In the genomic region with DNA sequence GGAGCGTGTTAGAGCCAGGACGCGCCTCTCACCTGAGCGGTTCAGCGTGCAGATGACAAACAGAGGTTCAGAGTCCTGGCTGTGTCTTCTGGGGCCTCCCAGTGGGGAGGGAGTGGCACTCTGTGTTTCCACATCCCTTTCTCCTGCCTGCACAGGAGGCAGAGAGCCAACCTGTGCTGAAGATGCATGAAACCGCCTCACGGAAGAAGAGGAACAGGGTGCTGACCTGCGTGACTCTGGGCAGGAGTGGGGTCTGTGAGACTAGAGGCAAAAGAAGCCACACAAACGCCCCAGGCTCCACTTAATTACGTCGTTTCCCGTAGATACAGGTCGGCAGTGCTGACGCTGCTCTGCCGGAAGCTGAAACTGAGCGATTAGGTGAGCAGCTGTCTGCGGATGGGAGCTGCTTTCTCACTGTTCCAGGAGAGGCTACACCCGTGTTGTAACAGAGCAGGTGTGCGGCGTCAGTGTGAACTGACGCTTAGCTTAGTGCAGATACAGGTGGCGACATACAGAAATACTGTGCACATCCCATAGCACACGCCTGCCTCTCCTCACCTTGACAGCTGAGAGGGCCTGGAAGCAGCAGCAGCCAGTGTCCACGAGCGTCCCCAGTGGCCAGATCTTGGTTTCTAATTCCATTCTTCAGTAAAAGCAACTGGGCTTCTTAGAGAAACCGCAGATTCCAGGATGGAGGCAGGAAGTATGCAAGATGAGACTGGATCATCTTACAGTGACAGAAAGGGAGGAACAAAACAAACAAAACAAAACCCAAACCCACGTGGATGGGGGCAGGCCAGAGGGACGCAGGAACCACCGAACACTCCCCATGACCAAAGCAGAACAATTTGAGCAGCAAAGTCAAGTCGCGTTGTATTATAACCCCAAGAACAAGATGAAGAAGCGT, we compare ENCODE assay signal across 9 cellular contexts. TPM values are rescaled to one million over a fixed set of nuclear protein-coding genes. Genes with fewer than 3 reads are reported as not detected.
DNase-seq lines count a peak whose midpoint lies in the region; ATAC-seq and TF ChIP-seq lines count a peak whose summit lies in the region.
"Had no signal": no experiment of that assay in that cellular context is flagged by ENCODE, and none has a peak within 500 bp of the region (broad histone marks: within the 10 kb centered on the region; RNA-seq: fewer than 3 reads in every experiment).

No MANE protein-coding gene starts in this region.

- H3K4me3 Mint-ChIP-seq in activated CD4-positive, alpha-beta T cell treated with anti-CD3 and anti-CD28 coated beads, Interleukin-2, amount 10 ng/mL, durations not matched to agents 24 days and 14 days: no peak overlapping the region
- H3K4me3 Mint-ChIP-seq: IgD-negative memory B cell had no signal

- intact Hi-C loops in psoas muscle (cut with DNase I): no loop called here
- intact Hi-C loops in activated CD4-positive, alpha-beta T cell treated with anti-CD3 and anti-CD28 coated beads, Interleukin-2, amount 10 ng/mL, durations not matched to agents 24 days and 14 days (cut with micrococcal nuclease): no loop called here

- H3K36me3 ChIP-seq in psoas muscle (ENCODE audit: insufficient read depth in 1 of 2, low read depth in 1 of 2): no peaks in the 10 kb centered on the region

- peaks cover 25% of the 10 kb centered on the region for H3K27me3 Mint-ChIP-seq in activated CD4-positive, alpha-beta T cell treated with anti-CD3 and anti-CD28 coated beads, Interleukin-2, amount 10 ng/mL, durations not matched to agents 24 days and 14 days

- 38 to 48% (median 40%) methylated on average over 32 of the region's 32 CpGs for WGBS in psoas muscle, 3 donors

- no peaks in the 10 kb centered on the region for H3K4me1 ChIP-seq in psoas muscle

- H3K4me3 ChIP-seq in LNCaP clone FGC (ENCODE audit: low read depth, low read length) (no peak overlapping the region), psoas muscle (no peak overlapping the region)

- no peaks in the 10 kb centered on the region for H3K9me3 Mint-ChIP-seq in activated CD4-positive, alpha-beta T cell treated with anti-CD3 and anti-CD28 coated beads, Interleukin-2, amount 10 ng/mL, durations not matched to agents 24 days and 14 days

- H3K27ac Mint-ChIP-seq in activated CD4-positive, alpha-beta T cell treated with anti-CD3 and anti-CD28 coated beads, Interleukin-2, amount 10 ng/mL, durations not matched to agents 24 days and 14 days: no peak overlapping the region
- H3K27ac Mint-ChIP-seq: IgD-negative memory B cell had no signal

- H3K36me3 Mint-ChIP-seq in activated CD4-positive, alpha-beta T cell treated with anti-CD3 and anti-CD28 coated beads, Interleukin-2, amount 10 ng/mL, durations not matched to agents 24 days and 14 days (ENCODE audit: low read depth): no peaks in the 10 kb centered on the region

- H3K9me3 ChIP-seq in psoas muscle: no peaks in the 10 kb centered on the region

- peak in 3 of 4 donors; percentile 31 to 60 (median 32) for ATAC-seq in psoas muscle
- ATAC-seq in HG02610 (IDR thresholded peaks at IDR 0.05; ENCODE audit: unreplicated experiment): no peak

- DNase-seq in ELF-1 (ENCODE audit: low read depth, low spot score) (peak; percentile 87), LNCaP clone FGC (ENCODE audit: low read depth) (no peak), RPMI7951 (ENCODE audit: low read depth) (peak; percentile 75), fibroblast of peridontal ligament (ENCODE audit: extremely low read depth) (peak; percentile 79), psoas muscle (no peak)
- no peak for DNase-seq in activated CD4-positive, alpha-beta T cell treated with anti-CD3 and anti-CD28 coated beads, Interleukin-2, amount 50 U/mL, for 48 hours
- no peak for DNase-seq in activated CD4-positive, alpha-beta T cell treated with anti-CD3 and anti-CD28 coated beads, Interleukin-2, amount 10 ng/mL, durations not matched to agents 24 days and 14 days

- TF ChIP-seq CTCF in LNCaP clone FGC (IDR thresholded peaks at IDR 0.05; ENCODE audit: control insufficient read depth, extremely low read depth, insufficient read depth) (peak; percentile 46), psoas muscle (IDR thresholded peaks at IDR 0.05) (peak; percentile 54)

- peaks cover 0 to 42% (median 10%) of the 10 kb centered on the region in 3 donors for H3K27me3 ChIP-seq in psoas muscle (ENCODE audit: insufficient read depth in 3 of 3, low read length in 2 of 3)

- H3K27ac ChIP-seq in psoas muscle: no peak overlapping the region

- peaks cover 3% of the 10 kb centered on the region for H3K4me1 Mint-ChIP-seq in activated CD4-positive, alpha-beta T cell treated with anti-CD3 and anti-CD28 coated beads, Interleukin-2, amount 10 ng/mL, durations not matched to agents 24 days and 14 days

RNA-seq across cellular contexts. Expression of a gene that starts 37.7 kb away (rescaled TPM):
- total RNA-seq in RPMI7951 (2014; rRNA removed; shearing (Covaris generic)): 4.8 and 7.2 TPM in 2 replicates
- total RNA-seq in psoas muscle: 10 to 100 TPM; 14.3 to 40.5 (median 23.3) TPM
- polyA plus RNA-seq in psoas muscle: 10 to 100 TPM in 2 of 3 donors, 1 to 10 TPM in 1; 9.1 to 22.0 (median 18.7) TPM
- total RNA-seq in activated CD4-positive, alpha-beta T cell treated with anti-CD3 and anti-CD28 coated beads, Interleukin-2, amount 10 ng/mL, durations not matched to agents 24 days and 14 days: 0.09 and 0.38 TPM in 2 replicates

Comparison
In these comparisons a context has a peak if more than half of its experiments do, and no peak if none do; other contexts are left out.
1. DNase-seq: peak in ELF-1 (single experiment), RPMI7951 (single experiment) and fibroblast of peridontal ligament (single experiment); none in LNCaP clone FGC (single experiment), psoas muscle (0 of 2), activated CD4-positive, alpha-beta T cell treated with anti-CD3 and anti-CD28 coated beads, Interleukin-2, amount 50 U/mL, for 48 hours (0 of 2) and activated CD4-positive, alpha-beta T cell treated with anti-CD3 and anti-CD28 coated beads, Interleukin-2, amount 10 ng/mL, durations not matched to agents 24 days and 14 days (single experiment).